In genomic region chr3:24351779-24352469, GRCh38 we compare ENCODE assay signal across 1 cellular context.
TF ChIP-seq lines count a peak whose summit lies in the region.

No MANE protein-coding gene starts in this region.

TF ChIP-seq in K562, 482 proteins besides CTCF, POLR2A, EP300 and RAD21 (continued from another document and continues in another):
- no peak for TF ChIP-seq E2F6 (IDR thresholded peaks at IDR 0.05; ENCODE audit: borderline replicate concordance in 1 of 2, extremely low read depth in 1 of 2, insufficient read depth in 1 of 2, insufficient read length in 1 of 2, low read depth in 1 of 2, low read length in 1 of 2, poor library complexity in 1 of 2, severe bottlenecking in 1 of 2)
- peak; percentile 76; the same call in 1 of the 2 replicates for TF ChIP-seq CREB3L1 (IDR thresholded peaks at IDR 0.05; ENCODE audit: borderline replicate concordance, low read depth)
- no peak for TF ChIP-seq ZNF507 (tag; conservative IDR thresholded peaks at IDR 0.05)
- no peak for TF ChIP-seq ZNF512 (tag; IDR thresholded peaks at IDR 0.05)
- no peak for TF ChIP-seq SIN3B (IDR thresholded peaks at IDR 0.05; ENCODE audit: low read depth)
- no peak for TF ChIP-seq SRSF3 (IDR thresholded peaks at IDR 0.05; ENCODE audit: insufficient read depth, low read length)
- no peak for TF ChIP-seq PHTF2 (CRISPR knock-in tag; IDR thresholded peaks at IDR 0.05)
- peak; percentile 64; the same call in 1 of the 2 replicates for TF ChIP-seq ZNF766 (CRISPR knock-in tag; conservative IDR thresholded peaks at IDR 0.05)
- no peak for TF ChIP-seq SMARCB1 (IDR thresholded peaks at IDR 0.05; ENCODE audit: insufficient read length, low read depth)
- TF ChIP-seq RBM25 (IDR thresholded peaks at IDR 0.05; ENCODE audit: low read depth, low read length, severe bottlenecking): no peak
- TF ChIP-seq STAT5B (CRISPR knock-in tag; IDR thresholded peaks at IDR 0.05): no peak
- no peak for TF ChIP-seq NR2F6 (CRISPR knock-in tag; IDR thresholded peaks at IDR 0.05)
- peak in 1 of 2 experiments; percentile 82; a peak in 2 of 4 replicates for TF ChIP-seq HDAC1 (IDR thresholded peaks at IDR 0.05)
- TF ChIP-seq GTF2A2 (tag; IDR thresholded peaks at IDR 0.05): no peak
- TF ChIP-seq CBX5 (IDR thresholded peaks at IDR 0.05; ENCODE audit: borderline replicate concordance, low read depth): no peak
- TF ChIP-seq PCBP1 (IDR thresholded peaks at IDR 0.05; ENCODE audit: low read depth, low read length, poor library complexity, severe bottlenecking): no peak
- no peak for TF ChIP-seq SRSF7 (optimal IDR thresholded peaks at IDR 0.05; ENCODE audit: low read depth, low read length)
- TF ChIP-seq AFF4 (CRISPR knock-in tag; IDR thresholded peaks at IDR 0.05): no peak
- peak; percentile 100 for TF ChIP-seq LEF1 (IDR thresholded peaks at IDR 0.05)
- peak; percentile 72; the same call in 1 of the 2 replicates for TF ChIP-seq ZNF175 (CRISPR knock-in tag; IDR thresholded peaks at IDR 0.05; ENCODE audit: low read depth)
- TF ChIP-seq TRIM24 (IDR thresholded peaks at IDR 0.05): peak; percentile 77 to 88; a peak in 3 of 4 replicates
- no peak for TF ChIP-seq ZNF398 (CRISPR knock-in tag; IDR thresholded peaks at IDR 0.05)
- no peak for TF ChIP-seq TRIM28 (IDR thresholded peaks at IDR 0.05)
- TF ChIP-seq ZNF592 (IDR thresholded peaks at IDR 0.05): peak; percentile 91
- TF ChIP-seq ARNT (IDR thresholded peaks at IDR 0.05): peak; percentile 74 to 90
- no peak for TF ChIP-seq IRF1 (CRISPR knock-in tag; IDR thresholded peaks at IDR 0.05; ENCODE audit: borderline replicate concordance)
- TF ChIP-seq ZNF407 (IDR thresholded peaks at IDR 0.05; ENCODE audit: low read depth): no peak
- TF ChIP-seq GABPB1 (CRISPR knock-in tag; IDR thresholded peaks at IDR 0.05): no peak
- no peak for TF ChIP-seq U2AF1 (optimal IDR thresholded peaks at IDR 0.05; ENCODE audit: low read depth, low read length)
